Comparison of ENCODE assay signal across 25 cellular contexts in the genomic region with DNA sequence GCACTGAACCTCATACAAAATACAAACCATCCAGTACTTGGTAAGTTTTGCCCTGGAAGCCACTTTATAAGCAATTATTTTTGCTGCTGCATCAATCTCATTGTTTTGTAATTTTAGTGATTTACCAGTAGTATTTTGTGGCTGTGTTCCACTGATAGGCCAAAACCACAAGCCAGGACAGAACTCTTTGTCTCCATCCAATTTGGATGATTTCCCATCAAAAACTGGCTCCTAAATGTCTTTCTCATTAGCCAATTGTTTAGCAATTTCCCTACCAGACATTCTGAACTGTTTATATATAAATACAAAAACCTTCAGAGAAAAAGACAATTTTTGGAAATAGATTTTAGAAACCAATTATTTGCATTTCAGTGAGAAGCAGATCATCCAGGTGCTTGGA.
"Had no signal": no experiment of that assay in that cellular context is flagged by ENCODE, and none has a peak within 500 bp of the region (broad histone marks: within the 10 kb centered on the region; RNA-seq: fewer than 3 reads in every experiment).

No MANE protein-coding gene starts in this region.

- ATAC-seq: effector memory CD8-positive, alpha-beta T cell; foreskin keratinocyte; left cardiac atrium; lower lobe of right lung; natural killer cell had no signal

- H3K4me3 Mint-ChIP-seq: dendritic cell treated with granulocyte-macrophage colony-stimulating factor and Interleukin-4, amounts not matched to agents 40 ng/mL and 50 ng/mL, for 4 days; effector memory CD8-positive, alpha-beta T cell; memory B cell; mesothelial cell of epicardium; natural killer cell; neural progenitor cell; type B pancreatic cell had no signal

- H2AFZ ChIP-seq: hepatocyte, neural progenitor cell had no signal

- H3K27me3 ChIP-seq: esophagus muscularis mucosa, foreskin keratinocyte, hepatocyte, neural progenitor cell, ovary, right atrium auricular region, sigmoid colon, suprapubic skin, thyroid gland had no signal

- H3K9me3 ChIP-seq: lower lobe of right lung, right atrium auricular region, sigmoid colon, suprapubic skin, thyroid gland had no signal

- H3K4me3 ChIP-seq: esophagus muscularis mucosa, hepatocyte, left ventricle myocardium inferior, lower lobe of right lung, neural progenitor cell, ovary, right atrium auricular region, sigmoid colon, suprapubic skin, thyroid gland had no signal

- H3K4me1 ChIP-seq: foreskin keratinocyte, lower lobe of right lung, right atrium auricular region, suprapubic skin, thyroid gland had no signal

- H3K36me3 ChIP-seq: esophagus muscularis mucosa, left ventricle myocardium inferior, lower lobe of right lung, neural progenitor cell, ovary, right atrium auricular region, sigmoid colon, suprapubic skin, thyroid gland had no signal

- H3K27ac Mint-ChIP-seq: dendritic cell treated with granulocyte-macrophage colony-stimulating factor and Interleukin-4, amounts not matched to agents 40 ng/mL and 50 ng/mL, for 4 days; effector memory CD8-positive, alpha-beta T cell; memory B cell; mesothelial cell of epicardium; natural killer cell; neural progenitor cell; type B pancreatic cell had no signal

- DNase-seq: effector memory CD8-positive, alpha-beta T cell; foreskin keratinocyte; head of caudate nucleus; kidney; left cardiac atrium; left ventricle myocardium inferior; lower lobe of right lung; natural killer cell; nucleus accumbens; ovary; sigmoid colon; small intestine; stimulated activated CD4-positive, alpha-beta T cell treated with anti-CD3 and anti-CD28 coated beads, Interleukin-12 subunit alpha, Interleukin-12 subunit beta, amount 100 ng/mL, for 4 hours; stimulated activated CD4-positive, alpha-beta T cell treated with anti-CD3 and anti-CD28 coated beads, Interleukin-2, amount 100 ng/mL, for 48 hours; stimulated activated naive CD4-positive, alpha-beta T cell treated with Interleukin-2 at 50 U/mL for 16 hours; thyroid gland had no signal

- H3K4me2 ChIP-seq: hepatocyte, neural progenitor cell had no signal

- H3K27me3 Mint-ChIP-seq: effector memory CD8-positive, alpha-beta T cell; type B pancreatic cell had no signal

- H3K9ac ChIP-seq: neural progenitor cell had no signal
